ENCODE assay signal across 1 cellular context in the genomic region with DNA sequence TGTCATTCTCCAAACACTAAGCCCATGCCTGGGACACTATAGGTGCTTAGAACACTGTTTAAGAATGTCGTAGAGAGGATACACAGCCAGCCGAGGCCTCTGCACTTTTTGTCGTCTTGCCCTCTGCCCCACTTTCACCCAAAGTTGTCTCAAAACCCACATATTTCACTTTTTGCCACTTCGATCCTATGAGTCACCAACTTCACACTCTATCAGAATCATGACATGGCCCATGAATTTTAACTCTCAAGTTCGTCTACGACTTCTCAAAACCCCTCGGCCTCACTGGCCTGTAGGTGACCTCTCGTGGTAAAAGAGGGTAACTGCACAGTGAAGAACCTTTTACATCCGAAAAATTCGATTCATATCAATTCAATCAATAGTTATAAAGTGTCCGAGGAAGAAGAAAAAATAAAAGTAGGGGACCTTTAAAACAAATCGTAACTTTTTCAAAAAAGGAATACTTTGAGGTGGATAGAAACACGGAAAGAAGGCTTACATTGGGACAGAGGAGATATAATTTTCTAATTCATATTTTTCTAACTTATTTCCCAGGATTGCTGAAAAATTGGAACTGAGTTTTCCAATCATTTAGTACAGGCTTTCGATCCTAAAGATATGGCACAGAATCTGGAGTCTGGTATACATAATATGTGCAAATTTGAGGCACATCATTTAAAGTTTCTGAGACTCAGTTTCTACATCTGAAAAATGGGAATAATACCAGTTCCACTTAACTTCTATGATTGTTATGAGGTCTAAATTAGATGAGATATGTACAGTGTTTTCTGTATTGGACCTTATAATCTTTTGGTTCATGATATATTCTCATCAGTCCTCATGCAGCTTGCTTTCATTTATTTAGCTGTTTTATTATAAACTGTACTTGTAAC.
TF ChIP-seq lines count a peak whose summit lies in the region.

No MANE protein-coding gene starts in this region.

TF ChIP-seq in WTC11, 78 proteins besides CTCF, POLR2A, EP300 and RAD21 (continued from another document):
- TF ChIP-seq, protein P1, sequence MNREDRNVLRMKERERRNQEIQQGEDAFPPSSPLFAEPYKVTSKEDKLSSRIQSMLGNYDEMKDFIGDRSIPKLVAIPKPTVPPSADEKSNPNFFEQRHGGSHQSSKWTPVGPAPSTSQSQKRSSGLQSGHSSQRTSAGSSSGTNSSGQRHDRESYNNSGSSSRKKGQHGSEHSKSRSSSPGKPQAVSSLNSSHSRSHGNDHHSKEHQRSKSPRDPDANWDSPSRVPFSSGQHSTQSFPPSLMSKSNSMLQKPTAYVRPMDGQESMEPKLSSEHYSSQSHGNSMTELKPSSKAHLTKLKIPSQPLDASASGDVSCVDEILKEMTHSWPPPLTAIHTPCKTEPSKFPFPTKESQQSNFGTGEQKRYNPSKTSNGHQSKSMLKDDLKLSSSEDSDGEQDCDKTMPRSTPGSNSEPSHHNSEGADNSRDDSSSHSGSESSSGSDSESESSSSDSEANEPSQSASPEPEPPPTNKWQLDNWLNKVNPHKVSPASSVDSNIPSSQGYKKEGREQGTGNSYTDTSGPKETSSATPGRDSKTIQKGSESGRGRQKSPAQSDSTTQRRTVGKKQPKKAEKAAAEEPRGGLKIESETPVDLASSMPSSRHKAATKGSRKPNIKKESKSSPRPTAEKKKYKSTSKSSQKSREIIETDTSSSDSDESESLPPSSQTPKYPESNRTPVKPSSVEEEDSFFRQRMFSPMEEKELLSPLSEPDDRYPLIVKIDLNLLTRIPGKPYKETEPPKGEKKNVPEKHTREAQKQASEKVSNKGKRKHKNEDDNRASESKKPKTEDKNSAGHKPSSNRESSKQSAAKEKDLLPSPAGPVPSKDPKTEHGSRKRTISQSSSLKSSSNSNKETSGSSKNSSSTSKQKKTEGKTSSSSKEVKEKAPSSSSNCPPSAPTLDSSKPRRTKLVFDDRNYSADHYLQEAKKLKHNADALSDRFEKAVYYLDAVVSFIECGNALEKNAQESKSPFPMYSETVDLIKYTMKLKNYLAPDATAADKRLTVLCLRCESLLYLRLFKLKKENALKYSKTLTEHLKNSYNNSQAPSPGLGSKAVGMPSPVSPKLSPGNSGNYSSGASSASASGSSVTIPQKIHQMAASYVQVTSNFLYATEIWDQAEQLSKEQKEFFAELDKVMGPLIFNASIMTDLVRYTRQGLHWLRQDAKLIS (CRISPR knock-in tag; IDR thresholded peaks at IDR 0.05; ENCODE audit: borderline replicate concordance), result no peak
- TF ChIP-seq, protein P2, sequence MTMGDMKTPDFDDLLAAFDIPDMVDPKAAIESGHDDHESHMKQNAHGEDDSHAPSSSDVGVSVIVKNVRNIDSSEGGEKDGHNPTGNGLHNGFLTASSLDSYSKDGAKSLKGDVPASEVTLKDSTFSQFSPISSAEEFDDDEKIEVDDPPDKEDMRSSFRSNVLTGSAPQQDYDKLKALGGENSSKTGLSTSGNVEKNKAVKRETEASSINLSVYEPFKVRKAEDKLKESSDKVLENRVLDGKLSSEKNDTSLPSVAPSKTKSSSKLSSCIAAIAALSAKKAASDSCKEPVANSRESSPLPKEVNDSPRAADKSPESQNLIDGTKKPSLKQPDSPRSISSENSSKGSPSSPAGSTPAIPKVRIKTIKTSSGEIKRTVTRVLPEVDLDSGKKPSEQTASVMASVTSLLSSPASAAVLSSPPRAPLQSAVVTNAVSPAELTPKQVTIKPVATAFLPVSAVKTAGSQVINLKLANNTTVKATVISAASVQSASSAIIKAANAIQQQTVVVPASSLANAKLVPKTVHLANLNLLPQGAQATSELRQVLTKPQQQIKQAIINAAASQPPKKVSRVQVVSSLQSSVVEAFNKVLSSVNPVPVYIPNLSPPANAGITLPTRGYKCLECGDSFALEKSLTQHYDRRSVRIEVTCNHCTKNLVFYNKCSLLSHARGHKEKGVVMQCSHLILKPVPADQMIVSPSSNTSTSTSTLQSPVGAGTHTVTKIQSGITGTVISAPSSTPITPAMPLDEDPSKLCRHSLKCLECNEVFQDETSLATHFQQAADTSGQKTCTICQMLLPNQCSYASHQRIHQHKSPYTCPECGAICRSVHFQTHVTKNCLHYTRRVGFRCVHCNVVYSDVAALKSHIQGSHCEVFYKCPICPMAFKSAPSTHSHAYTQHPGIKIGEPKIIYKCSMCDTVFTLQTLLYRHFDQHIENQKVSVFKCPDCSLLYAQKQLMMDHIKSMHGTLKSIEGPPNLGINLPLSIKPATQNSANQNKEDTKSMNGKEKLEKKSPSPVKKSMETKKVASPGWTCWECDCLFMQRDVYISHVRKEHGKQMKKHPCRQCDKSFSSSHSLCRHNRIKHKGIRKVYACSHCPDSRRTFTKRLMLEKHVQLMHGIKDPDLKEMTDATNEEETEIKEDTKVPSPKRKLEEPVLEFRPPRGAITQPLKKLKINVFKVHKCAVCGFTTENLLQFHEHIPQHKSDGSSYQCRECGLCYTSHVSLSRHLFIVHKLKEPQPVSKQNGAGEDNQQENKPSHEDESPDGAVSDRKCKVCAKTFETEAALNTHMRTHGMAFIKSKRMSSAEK (CRISPR knock-in tag; IDR thresholded peaks at IDR 0.05; ENCODE audit: borderline replicate concordance), result no peak
- TF ChIP-seq SMAD3 (CRISPR knock-in tag; IDR thresholded peaks at IDR 0.05; ENCODE audit: borderline replicate concordance), result no peak
- TF ChIP-seq, protein P3, sequence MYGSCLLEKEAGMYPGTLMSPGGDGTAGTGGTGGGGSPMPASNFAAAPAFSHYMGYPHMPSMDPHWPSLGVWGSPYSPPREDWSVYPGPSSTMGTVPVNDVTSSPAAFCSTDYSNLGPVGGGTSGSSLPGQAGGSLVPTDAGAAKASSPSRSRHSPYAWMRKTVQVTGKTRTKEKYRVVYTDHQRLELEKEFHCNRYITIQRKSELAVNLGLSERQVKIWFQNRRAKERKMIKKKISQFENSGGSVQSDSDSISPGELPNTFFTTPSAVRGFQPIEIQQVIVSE (CRISPR knock-in tag; IDR thresholded peaks at IDR 0.05; ENCODE audit: borderline replicate concordance), result no peak
- TF ChIP-seq, protein P4, sequence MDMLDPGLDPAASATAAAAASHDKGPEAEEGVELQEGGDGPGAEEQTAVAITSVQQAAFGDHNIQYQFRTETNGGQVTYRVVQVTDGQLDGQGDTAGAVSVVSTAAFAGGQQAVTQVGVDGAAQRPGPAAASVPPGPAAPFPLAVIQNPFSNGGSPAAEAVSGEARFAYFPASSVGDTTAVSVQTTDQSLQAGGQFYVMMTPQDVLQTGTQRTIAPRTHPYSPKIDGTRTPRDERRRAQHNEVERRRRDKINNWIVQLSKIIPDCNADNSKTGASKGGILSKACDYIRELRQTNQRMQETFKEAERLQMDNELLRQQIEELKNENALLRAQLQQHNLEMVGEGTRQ (CRISPR knock-in tag; IDR thresholded peaks at IDR 0.05), result no peak
